Comparison of ENCODE assay signal across 1 cellular context in the genomic region with DNA sequence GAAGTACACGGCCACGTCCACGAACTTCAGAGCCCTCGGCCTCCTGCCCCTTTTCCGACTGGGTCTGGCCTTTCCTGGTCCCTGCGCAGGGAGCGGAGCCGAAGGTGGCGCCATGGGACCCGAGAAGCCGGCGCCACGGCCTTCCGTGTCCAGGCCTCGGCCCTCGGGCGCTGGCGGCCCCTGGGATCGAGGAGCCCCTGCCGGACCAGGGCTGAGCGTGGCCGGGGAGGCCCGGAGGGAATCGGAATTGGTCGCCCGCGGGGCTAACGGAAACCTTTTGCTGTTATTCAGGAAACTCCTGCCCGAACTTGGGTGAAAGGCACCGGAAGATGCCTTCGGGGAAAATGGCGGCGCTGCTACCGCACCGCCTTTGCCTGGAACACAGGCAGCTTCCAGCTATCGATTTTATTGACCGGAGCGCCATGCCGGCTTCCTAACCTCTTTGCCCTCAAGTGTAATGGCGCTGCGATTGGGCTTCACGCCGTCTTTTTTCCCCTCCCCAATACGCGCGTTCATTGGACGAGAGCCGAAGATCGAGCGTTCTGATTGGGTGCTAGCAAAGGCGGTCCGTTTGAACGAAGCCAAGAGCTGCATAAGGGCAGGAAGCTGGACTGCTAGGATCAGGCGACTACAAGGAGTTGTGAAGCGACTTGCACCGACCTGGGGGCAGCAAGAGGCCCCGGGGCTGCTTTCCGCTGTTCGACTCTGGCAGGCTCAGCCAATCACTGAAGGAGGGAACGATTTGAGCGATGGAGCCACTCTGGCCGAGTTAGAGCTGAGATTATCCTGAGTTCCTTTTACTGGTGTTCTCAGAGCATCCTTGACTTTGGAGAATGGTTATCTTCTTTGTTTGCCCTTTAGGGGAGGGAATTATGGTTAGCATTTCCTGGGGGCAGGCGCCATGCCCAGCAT.
A peak's percentile ranks its signal among the peaks of the same experiment; 100 is the strongest.
TF ChIP-seq lines count a peak whose summit lies in the region.

A gene (minus strand): TSS at position 462 of the 912 bp plus-strand sequence. CDS start 348 bp downstream, at position 114.

TF ChIP-seq in K562, 482 proteins besides CTCF, POLR2A, EP300 and RAD21 (continued from another document and continues in another):
- TF ChIP-seq, protein P1, sequence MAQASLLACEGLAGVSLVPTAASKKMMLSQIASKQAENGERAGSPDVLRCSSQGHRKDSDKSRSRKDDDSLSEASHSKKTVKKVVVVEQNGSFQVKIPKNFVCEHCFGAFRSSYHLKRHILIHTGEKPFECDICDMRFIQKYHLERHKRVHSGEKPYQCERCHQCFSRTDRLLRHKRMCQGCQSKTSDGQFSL (CRISPR knock-in tag; IDR thresholded peaks at IDR 0.05) = no peak
- TF ChIP-seq, protein P1 (tag; IDR thresholded peaks at IDR 0.05) = no peak
- TF ChIP-seq, protein P2, sequence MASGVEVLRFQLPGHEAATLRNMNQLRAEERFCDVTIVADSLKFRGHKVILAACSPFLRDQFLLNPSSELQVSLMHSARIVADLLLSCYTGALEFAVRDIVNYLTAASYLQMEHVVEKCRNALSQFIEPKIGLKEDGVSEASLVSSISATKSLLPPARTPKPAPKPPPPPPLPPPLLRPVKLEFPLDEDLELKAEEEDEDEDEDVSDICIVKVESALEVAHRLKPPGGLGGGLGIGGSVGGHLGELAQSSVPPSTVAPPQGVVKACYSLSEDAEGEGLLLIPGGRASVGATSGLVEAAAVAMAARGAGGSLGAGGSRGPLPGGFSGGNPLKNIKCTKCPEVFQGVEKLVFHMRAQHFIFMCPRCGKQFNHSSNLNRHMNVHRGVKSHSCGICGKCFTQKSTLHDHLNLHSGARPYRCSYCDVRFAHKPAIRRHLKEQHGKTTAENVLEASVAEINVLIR (CRISPR knock-in tag; IDR thresholded peaks at IDR 0.05) = no peak
- TF ChIP-seq, protein P3, sequence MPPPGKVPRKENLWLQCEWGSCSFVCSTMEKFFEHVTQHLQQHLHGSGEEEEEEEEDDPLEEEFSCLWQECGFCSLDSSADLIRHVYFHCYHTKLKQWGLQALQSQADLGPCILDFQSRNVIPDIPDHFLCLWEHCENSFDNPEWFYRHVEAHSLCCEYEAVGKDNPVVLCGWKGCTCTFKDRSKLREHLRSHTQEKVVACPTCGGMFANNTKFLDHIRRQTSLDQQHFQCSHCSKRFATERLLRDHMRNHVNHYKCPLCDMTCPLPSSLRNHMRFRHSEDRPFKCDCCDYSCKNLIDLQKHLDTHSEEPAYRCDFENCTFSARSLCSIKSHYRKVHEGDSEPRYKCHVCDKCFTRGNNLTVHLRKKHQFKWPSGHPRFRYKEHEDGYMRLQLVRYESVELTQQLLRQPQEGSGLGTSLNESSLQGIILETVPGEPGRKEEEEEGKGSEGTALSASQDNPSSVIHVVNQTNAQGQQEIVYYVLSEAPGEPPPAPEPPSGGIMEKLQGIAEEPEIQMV (tag; conservative IDR thresholded peaks at IDR 0.05; ENCODE audit: low read depth) = no peak
- TF ChIP-seq, protein P4, sequence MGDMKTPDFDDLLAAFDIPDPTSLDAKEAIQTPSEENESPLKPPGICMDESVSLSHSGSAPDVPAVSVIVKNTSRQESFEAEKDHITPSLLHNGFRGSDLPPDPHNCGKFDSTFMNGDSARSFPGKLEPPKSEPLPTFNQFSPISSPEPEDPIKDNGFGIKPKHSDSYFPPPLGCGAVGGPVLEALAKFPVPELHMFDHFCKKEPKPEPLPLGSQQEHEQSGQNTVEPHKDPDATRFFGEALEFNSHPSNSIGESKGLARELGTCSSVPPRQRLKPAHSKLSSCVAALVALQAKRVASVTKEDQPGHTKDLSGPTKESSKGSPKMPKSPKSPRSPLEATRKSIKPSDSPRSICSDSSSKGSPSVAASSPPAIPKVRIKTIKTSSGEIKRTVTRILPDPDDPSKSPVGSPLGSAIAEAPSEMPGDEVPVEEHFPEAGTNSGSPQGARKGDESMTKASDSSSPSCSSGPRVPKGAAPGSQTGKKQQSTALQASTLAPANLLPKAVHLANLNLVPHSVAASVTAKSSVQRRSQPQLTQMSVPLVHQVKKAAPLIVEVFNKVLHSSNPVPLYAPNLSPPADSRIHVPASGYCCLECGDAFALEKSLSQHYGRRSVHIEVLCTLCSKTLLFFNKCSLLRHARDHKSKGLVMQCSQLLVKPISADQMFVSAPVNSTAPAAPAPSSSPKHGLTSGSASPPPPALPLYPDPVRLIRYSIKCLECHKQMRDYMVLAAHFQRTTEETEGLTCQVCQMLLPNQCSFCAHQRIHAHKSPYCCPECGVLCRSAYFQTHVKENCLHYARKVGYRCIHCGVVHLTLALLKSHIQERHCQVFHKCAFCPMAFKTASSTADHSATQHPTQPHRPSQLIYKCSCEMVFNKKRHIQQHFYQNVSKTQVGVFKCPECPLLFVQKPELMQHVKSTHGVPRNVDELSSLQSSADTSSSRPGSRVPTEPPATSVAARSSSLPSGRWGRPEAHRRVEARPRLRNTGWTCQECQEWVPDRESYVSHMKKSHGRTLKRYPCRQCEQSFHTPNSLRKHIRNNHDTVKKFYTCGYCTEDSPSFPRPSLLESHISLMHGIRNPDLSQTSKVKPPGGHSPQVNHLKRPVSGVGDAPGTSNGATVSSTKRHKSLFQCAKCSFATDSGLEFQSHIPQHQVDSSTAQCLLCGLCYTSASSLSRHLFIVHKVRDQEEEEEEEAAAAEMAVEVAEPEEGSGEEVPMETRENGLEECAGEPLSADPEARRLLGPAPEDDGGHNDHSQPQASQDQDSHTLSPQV (IDR thresholded peaks at IDR 0.05) = 0 out of 2 replicates have a peak, but pooled peaks have one; percentile 29
- TF ChIP-seq ZSCAN32 (CRISPR knock-in tag; IDR thresholded peaks at IDR 0.05) (no peak), LCOR (CRISPR knock-in tag; IDR thresholded peaks at IDR 0.05) (no peak), MCM2 (IDR thresholded peaks at IDR 0.05; ENCODE audit: low read depth) (no peak), STAT5B (CRISPR knock-in tag; IDR thresholded peaks at IDR 0.05) (no peak), BDP1 (IDR thresholded peaks at IDR 0.05; ENCODE audit: insufficient read depth, insufficient read length) (no peak), ZNF282 (CRISPR knock-in tag; IDR thresholded peaks at IDR 0.05) (no peak), ZNF347 (CRISPR knock-in tag; IDR thresholded peaks at IDR 0.05; ENCODE audit: low read depth) (no peak), XRCC4 (IDR thresholded peaks at IDR 0.05; ENCODE audit: extremely low read depth, insufficient read depth, insufficient read length) (no peak), ZNF766 (CRISPR knock-in tag; conservative IDR thresholded peaks at IDR 0.05) (peak; percentile 84; the same call in 1 of the 2 replicates), PTBP1 (IDR thresholded peaks at IDR 0.05; ENCODE audit: low read depth, low read length) (no peak), TAF15 (IDR thresholded peaks at IDR 0.05; ENCODE audit: low read depth, low read length) (no peak), MYNN (IDR thresholded peaks at IDR 0.05) (no peak), MYNN (CRISPR knock-in tag; IDR thresholded peaks at IDR 0.05) (no peak), MTF1 (CRISPR knock-in tag; IDR thresholded peaks at IDR 0.05; ENCODE audit: borderline replicate concordance) (no peak), ZC3H8 (IDR thresholded peaks at IDR 0.05) (no peak), ZFP1 (CRISPR knock-in tag; IDR thresholded peaks at IDR 0.05) (no peak), XRCC5 (IDR thresholded peaks at IDR 0.05; ENCODE audit: low read depth, low read length) (no peak), ATF1 (CRISPR knock-in tag; IDR thresholded peaks at IDR 0.05) (no peak), ATF1 (tag; IDR thresholded peaks at IDR 0.05) (peak; percentile 75), ZFX (CRISPR knock-in tag; IDR thresholded peaks at IDR 0.05) (peak; percentile 99), CBFA2T3 (IDR thresholded peaks at IDR 0.05) (no peak), ZNF445 (CRISPR knock-in tag; IDR thresholded peaks at IDR 0.05; ENCODE audit: low read depth) (no peak), GATAD2B (IDR thresholded peaks at IDR 0.05; ENCODE audit: borderline replicate concordance) (no peak; the same call in 1 of the 2 replicates), NFIC (IDR thresholded peaks at IDR 0.05) (no peak), ZNF41 (CRISPR knock-in tag; conservative IDR thresholded peaks at IDR 0.05) (no peak), ZZZ3 (IDR thresholded peaks at IDR 0.05) (no peak), NCOA4 (IDR thresholded peaks at IDR 0.05; ENCODE audit: partially characterized antibody) (no peak), ETV5 (CRISPR knock-in tag; IDR thresholded peaks at IDR 0.05; ENCODE audit: low read depth) (no peak; the same call in 1 of the 2 replicates), EP400 (IDR thresholded peaks at IDR 0.05) (peak; percentile 88)
- TF ChIP-seq, protein P5, sequence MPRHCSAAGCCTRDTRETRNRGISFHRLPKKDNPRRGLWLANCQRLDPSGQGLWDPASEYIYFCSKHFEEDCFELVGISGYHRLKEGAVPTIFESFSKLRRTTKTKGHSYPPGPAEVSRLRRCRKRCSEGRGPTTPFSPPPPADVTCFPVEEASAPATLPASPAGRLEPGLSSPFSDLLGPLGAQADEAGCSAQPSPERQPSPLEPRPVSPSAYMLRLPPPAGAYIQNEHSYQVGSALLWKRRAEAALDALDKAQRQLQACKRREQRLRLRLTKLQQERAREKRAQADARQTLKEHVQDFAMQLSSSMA (CRISPR knock-in tag; IDR thresholded peaks at IDR 0.05) = no peak
- TF ChIP-seq, protein P6, sequence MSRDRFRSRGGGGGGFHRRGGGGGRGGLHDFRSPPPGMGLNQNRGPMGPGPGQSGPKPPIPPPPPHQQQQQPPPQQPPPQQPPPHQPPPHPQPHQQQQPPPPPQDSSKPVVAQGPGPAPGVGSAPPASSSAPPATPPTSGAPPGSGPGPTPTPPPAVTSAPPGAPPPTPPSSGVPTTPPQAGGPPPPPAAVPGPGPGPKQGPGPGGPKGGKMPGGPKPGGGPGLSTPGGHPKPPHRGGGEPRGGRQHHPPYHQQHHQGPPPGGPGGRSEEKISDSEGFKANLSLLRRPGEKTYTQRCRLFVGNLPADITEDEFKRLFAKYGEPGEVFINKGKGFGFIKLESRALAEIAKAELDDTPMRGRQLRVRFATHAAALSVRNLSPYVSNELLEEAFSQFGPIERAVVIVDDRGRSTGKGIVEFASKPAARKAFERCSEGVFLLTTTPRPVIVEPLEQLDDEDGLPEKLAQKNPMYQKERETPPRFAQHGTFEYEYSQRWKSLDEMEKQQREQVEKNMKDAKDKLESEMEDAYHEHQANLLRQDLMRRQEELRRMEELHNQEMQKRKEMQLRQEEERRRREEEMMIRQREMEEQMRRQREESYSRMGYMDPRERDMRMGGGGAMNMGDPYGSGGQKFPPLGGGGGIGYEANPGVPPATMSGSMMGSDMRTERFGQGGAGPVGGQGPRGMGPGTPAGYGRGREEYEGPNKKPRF (IDR thresholded peaks at IDR 0.05; ENCODE audit: low read depth, low read length) = no peak
- TF ChIP-seq, protein P7, sequence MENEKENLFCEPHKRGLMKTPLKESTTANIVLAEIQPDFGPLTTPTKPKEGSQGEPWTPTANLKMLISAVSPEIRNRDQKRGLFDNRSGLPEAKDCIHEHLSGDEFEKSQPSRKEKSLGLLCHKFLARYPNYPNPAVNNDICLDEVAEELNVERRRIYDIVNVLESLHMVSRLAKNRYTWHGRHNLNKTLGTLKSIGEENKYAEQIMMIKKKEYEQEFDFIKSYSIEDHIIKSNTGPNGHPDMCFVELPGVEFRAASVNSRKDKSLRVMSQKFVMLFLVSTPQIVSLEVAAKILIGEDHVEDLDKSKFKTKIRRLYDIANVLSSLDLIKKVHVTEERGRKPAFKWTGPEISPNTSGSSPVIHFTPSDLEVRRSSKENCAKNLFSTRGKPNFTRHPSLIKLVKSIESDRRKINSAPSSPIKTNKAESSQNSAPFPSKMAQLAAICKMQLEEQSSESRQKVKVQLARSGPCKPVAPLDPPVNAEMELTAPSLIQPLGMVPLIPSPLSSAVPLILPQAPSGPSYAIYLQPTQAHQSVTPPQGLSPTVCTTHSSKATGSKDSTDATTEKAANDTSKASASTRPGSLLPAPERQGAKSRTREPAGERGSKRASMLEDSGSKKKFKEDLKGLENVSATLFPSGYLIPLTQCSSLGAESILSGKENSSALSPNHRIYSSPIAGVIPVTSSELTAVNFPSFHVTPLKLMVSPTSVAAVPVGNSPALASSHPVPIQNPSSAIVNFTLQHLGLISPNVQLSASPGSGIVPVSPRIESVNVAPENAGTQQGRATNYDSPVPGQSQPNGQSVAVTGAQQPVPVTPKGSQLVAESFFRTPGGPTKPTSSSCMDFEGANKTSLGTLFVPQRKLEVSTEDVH (IDR thresholded peaks at IDR 0.05; ENCODE audit: low read depth, partially characterized antibody) = no peak
- TF ChIP-seq, protein P8, sequence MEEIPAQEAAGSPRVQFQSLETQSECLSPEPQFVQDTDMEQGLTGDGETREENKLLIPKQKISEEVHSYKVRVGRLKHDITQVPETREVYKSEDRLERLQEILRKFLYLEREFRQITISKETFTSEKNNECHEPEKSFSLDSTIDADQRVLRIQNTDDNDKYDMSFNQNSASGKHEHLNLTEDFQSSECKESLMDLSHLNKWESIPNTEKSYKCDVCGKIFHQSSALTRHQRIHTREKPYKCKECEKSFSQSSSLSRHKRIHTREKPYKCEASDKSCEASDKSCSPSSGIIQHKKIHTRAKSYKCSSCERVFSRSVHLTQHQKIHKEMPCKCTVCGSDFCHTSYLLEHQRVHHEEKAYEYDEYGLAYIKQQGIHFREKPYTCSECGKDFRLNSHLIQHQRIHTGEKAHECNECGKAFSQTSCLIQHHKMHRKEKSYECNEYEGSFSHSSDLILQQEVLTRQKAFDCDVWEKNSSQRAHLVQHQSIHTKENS (CRISPR knock-in tag; IDR thresholded peaks at IDR 0.05) = no peak
- TF ChIP-seq, protein P9, sequence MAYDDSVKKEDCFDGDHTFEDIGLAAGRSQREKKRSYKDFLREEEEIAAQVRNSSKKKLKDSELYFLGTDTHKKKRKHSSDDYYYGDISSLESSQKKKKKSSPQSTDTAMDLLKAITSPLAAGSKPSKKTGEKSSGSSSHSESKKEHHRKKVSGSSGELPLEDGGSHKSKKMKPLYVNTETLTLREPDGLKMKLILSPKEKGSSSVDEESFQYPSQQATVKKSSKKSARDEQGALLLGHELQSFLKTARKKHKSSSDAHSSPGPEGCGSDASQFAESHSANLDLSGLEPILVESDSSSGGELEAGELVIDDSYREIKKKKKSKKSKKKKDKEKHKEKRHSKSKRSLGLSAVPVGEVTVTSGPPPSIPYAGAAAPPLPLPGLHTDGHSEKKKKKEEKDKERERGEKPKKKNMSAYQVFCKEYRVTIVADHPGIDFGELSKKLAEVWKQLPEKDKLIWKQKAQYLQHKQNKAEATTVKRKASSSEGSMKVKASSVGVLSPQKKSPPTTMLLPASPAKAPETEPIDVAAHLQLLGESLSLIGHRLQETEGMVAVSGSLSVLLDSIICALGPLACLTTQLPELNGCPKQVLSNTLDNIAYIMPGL (CRISPR knock-in tag; IDR thresholded peaks at IDR 0.05) = no peak
- TF ChIP-seq, protein P10, sequence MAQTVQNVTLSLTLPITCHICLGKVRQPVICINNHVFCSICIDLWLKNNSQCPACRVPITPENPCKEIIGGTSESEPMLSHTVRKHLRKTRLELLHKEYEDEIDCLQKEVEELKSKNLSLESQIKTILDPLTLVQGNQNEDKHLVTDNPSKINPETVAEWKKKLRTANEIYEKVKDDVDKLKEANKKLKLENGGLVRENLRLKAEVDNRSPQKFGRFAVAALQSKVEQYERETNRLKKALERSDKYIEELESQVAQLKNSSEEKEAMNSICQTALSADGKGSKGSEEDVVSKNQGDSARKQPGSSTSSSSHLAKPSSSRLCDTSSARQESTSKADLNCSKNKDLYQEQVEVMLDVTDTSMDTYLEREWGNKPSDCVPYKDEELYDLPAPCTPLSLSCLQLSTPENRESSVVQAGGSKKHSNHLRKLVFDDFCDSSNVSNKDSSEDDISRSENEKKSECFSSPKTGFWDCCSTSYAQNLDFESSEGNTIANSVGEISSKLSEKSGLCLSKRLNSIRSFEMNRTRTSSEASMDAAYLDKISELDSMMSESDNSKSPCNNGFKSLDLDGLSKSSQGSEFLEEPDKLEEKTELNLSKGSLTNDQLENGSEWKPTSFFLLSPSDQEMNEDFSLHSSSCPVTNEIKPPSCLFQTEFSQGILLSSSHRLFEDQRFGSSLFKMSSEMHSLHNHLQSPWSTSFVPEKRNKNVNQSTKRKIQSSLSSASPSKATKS (CRISPR knock-in tag; IDR thresholded peaks at IDR 0.05) = no peak
